In the genomic region with DNA sequence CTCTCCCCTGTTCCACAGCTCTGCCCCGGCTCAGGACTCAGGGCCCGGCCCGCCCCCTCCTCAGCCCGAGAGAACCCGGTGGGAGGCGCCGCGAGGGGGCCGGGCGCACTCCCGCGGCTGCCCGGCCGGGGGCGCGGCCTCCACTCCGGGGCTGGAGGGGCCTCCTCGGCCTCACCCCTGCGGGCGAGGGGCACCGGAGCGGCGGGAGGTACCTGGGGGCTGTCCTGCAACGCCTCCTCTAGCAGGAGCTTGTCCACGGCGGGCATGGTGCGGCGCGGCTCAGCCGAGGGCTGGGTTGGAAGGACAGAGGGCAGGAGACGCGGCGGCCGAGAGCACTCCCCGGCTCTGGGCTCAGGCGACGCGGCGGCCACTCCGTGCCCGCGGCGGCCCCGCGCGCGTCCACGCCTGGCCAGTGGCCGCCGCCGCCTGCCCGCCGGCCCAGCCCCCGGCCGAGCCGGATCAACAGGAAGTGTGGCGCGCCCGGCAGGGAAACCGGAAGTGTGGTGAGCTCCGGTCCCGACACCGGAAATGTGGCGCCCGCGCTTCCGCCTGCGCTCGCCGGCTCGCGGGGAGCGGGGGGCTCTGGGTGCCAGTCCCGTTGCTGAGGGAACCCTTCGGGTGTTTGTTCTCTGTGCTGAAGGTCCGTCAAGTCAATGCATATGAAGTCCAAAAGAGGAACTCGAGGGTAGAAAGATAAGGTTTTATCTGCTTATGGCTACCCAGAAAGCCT, we compare ENCODE assay signal across 8 cellular contexts. TPM values are rescaled to one million over a fixed set of nuclear protein-coding genes. Genes with fewer than 3 reads are reported as not detected.
A peak's percentile ranks its signal among the peaks of the same experiment; 100 is the strongest.
DNase-seq lines count a peak whose midpoint lies in the region; ATAC-seq and TF ChIP-seq lines count a peak whose summit lies in the region.

A gene with protein sequence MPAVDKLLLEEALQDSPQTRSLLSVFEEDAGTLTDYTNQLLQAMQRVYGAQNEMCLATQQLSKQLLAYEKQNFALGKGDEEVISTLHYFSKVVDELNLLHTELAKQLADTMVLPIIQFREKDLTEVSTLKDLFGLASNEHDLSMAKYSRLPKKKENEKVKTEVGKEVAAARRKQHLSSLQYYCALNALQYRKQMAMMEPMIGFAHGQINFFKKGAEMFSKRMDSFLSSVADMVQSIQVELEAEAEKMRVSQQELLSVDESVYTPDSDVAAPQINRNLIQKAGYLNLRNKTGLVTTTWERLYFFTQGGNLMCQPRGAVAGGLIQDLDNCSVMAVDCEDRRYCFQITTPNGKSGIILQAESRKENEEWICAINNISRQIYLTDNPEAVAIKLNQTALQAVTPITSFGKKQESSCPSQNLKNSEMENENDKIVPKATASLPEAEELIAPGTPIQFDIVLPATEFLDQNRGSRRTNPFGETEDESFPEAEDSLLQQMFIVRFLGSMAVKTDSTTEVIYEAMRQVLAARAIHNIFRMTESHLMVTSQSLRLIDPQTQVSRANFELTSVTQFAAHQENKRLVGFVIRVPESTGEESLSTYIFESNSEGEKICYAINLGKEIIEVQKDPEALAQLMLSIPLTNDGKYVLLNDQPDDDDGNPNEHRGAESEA (minus strand): TSS at position 428 of the 730 bp plus-strand sequence. CDS start 162 bp downstream, at position 266.

- H3K27me3 ChIP-seq in dorsolateral prefrontal cortex (no peaks in the 10 kb centered on the region), right lobe of liver (no peaks in the 10 kb centered on the region)

- H3K27ac ChIP-seq in C4-2B (peak within 1 kb of the TSS; percentile 83), dorsolateral prefrontal cortex (peak within 1 kb of the TSS; percentile 58 to 99 (median 95)), right lobe of liver (peak within 1 kb of the TSS; percentile 88 to 96 (median 95))

- H3K36me3 ChIP-seq in right lobe of liver = no peaks in the 10 kb centered on the region

- peak within 1 kb of the TSS; percentile 90 for H3K4me3 Mint-ChIP-seq in activated CD4-positive, alpha-beta memory T cell treated with anti-CD3 and anti-CD28 coated beads, Interleukin-2, amount 10 ng/mL, durations not matched to agents 7 days and 5 days

- DNase-seq in NCI-H82 (lab: John Stamatoyannopoulos, UW) (peak; percentile 95), dorsolateral prefrontal cortex (peak; percentile 77 to 93 (median 89)), right lobe of liver (peak; percentile 93 to 95 (median 94))
- DNase-seq in activated CD4-positive, alpha-beta memory T cell treated with anti-CD3 and anti-CD28 coated beads, Interleukin-2, amount 10 ng/mL, durations not matched to agents 7 days and 5 days = peak; percentile 79
- peak; percentile 77 to 82 for DNase-seq in stimulated activated CD4-positive, alpha-beta T cell treated with anti-CD3 and anti-CD28 coated beads, Interleukin-4, amount 100 ng/mL, for 4 hours

- peak within 1 kb of the TSS; percentile 45 to 96 (median 88) for H3K4me3 ChIP-seq in dorsolateral prefrontal cortex
- peak within 1 kb of the TSS; percentile 72 to 88 (median 84) for H3K4me3 ChIP-seq in right lobe of liver

- peaks cover 35% of the 10 kb centered on the region for H3K4me1 Mint-ChIP-seq in activated CD4-positive, alpha-beta memory T cell treated with anti-CD3 and anti-CD28 coated beads, Interleukin-2, amount 10 ng/mL, durations not matched to agents 7 days and 5 days

- POLR2A ChIA-PET in activated CD4-positive, alpha-beta memory T cell treated with anti-CD3 and anti-CD28 coated beads, Interleukin-2, amount 10 ng/mL, durations not matched to agents 7 days and 5 days (lab: Charles Lee) = interaction anchor here (1.0 to 3.6 kb wide), 7 partner anchors 10 to 949 kb away, joined by 3 to 23 read pairs (median 5); a partner anchor contains a TSS

- H3K27ac Mint-ChIP-seq in activated CD4-positive, alpha-beta memory T cell treated with anti-CD3 and anti-CD28 coated beads, Interleukin-2, amount 10 ng/mL, durations not matched to agents 7 days and 5 days = peak within 1 kb of the TSS; percentile 86

- intact Hi-C loops in dorsolateral prefrontal cortex (cut with DNase I) = loop anchor here (1.0 to 10.0 kb wide), 3 partner anchors 129 to 251 kb away; a partner anchor contains a TSS
- intact Hi-C loops in right lobe of liver (cut with DNase I) = no loop called here

- H3K36me3 Mint-ChIP-seq in activated CD4-positive, alpha-beta memory T cell treated with anti-CD3 and anti-CD28 coated beads, Interleukin-2, amount 10 ng/mL, durations not matched to agents 7 days and 5 days (ENCODE audit: low read depth) = peaks cover 10% of the 10 kb centered on the region

- no peaks in the 10 kb centered on the region for H3K9me3 Mint-ChIP-seq in activated CD4-positive, alpha-beta memory T cell treated with anti-CD3 and anti-CD28 coated beads, Interleukin-2, amount 10 ng/mL, durations not matched to agents 7 days and 5 days

- ATAC-seq in GM19395 (IDR thresholded peaks at IDR 0.05; ENCODE audit: unreplicated experiment) = peak; percentile 79
- peak; percentile 73 for ATAC-seq in HG03565 (IDR thresholded peaks at IDR 0.05; ENCODE audit: unreplicated experiment)
- ATAC-seq in right lobe of liver = peak; percentile 92 to 96 (median 93)

- peaks cover 0 to 35% (median 10%) of the 10 kb centered on the region in 4 donors for H3K4me1 ChIP-seq in right lobe of liver

- CTCF ChIA-PET in activated CD4-positive, alpha-beta memory T cell treated with anti-CD3 and anti-CD28 coated beads, Interleukin-2, amount 10 ng/mL, durations not matched to agents 7 days and 5 days (lab: Charles Lee) = interaction anchor here (1.4 to 3.6 kb wide), 5 partner anchors 9 to 149 kb away, joined by 3 to 19 read pairs (median 5); no protein-coding TSS in a partner anchor

- H3K27me3 Mint-ChIP-seq in activated CD4-positive, alpha-beta memory T cell treated with anti-CD3 and anti-CD28 coated beads, Interleukin-2, amount 10 ng/mL, durations not matched to agents 7 days and 5 days = peaks cover 2% of the 10 kb centered on the region

- TF ChIP-seq CTCF in C4-2B (conservative IDR thresholded peaks at IDR 0.05) (peak; percentile 48), dorsolateral prefrontal cortex (IDR thresholded peaks at IDR 0.05 in 54 of 56, conservative IDR thresholded peaks at IDR 0.05 in 2 of 56; ENCODE audit: low read depth in 1 of 56, partially characterized antibody in 56 of 56) (peak in 44 of 56 donors; percentile 12 to 61 (median 30)), right lobe of liver (IDR thresholded peaks at IDR 0.05) (peak; percentile 43 to 54 (median 44))

- 0% methylated on average over 13 of the region's 77 CpGs for WGBS in right lobe of liver (ENCODE audit: insufficient coverage, low coverage, low lambda C conversion rate, missing lambda C conversion rate)

- peak; percentile 94 for TF ChIP-seq POLR2A in right lobe of liver (IDR thresholded peaks at IDR 0.05)

- H3K9me3 ChIP-seq in right lobe of liver = no peaks in the 10 kb centered on the region

RNA-seq across cellular contexts. Expression of the gene that starts here (rescaled TPM):
- total RNA-seq in activated CD4-positive, alpha-beta memory T cell treated with anti-CD3 and anti-CD28 coated beads, Interleukin-2, amount 10 ng/mL, durations not matched to agents 7 days and 5 days = 10 to 100 TPM; 32.2 to 34.2 TPM
- total RNA-seq in dorsolateral prefrontal cortex (10 to 100 TPM; 39.6 to 97.0 (median 66.6) TPM), right lobe of liver (10 to 100 TPM; 10.2 to 23.2 (median 16.5) TPM)

Comparison
In these comparisons a context has a peak if more than half of its experiments do, and no peak if none do; other contexts are left out.
1. Peak in every context shown above with its lines: DNase-seq, ATAC-seq, H3K4me3 ChIP-seq and H3K27ac ChIP-seq.
2. intact Hi-C loops: an anchor here in dorsolateral prefrontal cortex (1.0 to 10.0 kb wide); none called in right lobe of liver.